ENCODE assay signal across 20 cellular contexts in genomic region chr4:187128971-187129370, GRCh38.
DNase-seq lines count a peak whose midpoint lies in the region; ATAC-seq and TF ChIP-seq lines count a peak whose summit lies in the region.
"Had no signal": no experiment of that assay in that cellular context is flagged by ENCODE, and none has a peak within 500 bp of the region (broad histone marks: within the 10 kb centered on the region; RNA-seq: fewer than 3 reads in every experiment).

No MANE protein-coding gene starts in this region.

- no peak overlapping the region for H2AFZ ChIP-seq in SK-N-SH (ENCODE audit: low read depth)

- no peaks in the 10 kb centered on the region for H3F3A ChIP-seq in SK-N-SH (replicated peaks; ENCODE audit: insufficient read depth)

- ATAC-seq in SK-N-SH treated with all-trans-retinoic acid at 6 μM for 48 hours (no peak; the same call in 2 of the 3 replicates), GM18909 (IDR thresholded peaks at IDR 0.05; ENCODE audit: poor library complexity, unreplicated experiment) (no peak), heart right ventricle (no peak), GM19328 (IDR thresholded peaks at IDR 0.05; ENCODE audit: unreplicated experiment) (no peak)
- ATAC-seq: activated T-helper 17 cell treated with anti-CD3 and anti-CD28 coated beads, Interleukin-2, amount 50 U/mL, for 72 hours; HepG2; mucosa of descending colon had no signal

- POLR2A ChIA-PET in SK-N-SH (lab: Yijun Ruan, JAX): no interaction called here

- peaks cover 7% of the 10 kb centered on the region; the same call in 1 of the 2 replicates for H3K27me3 ChIP-seq in SK-N-SH (ENCODE audit: insufficient read depth)
- H3K27me3 ChIP-seq in colonic mucosa: no peaks in the 10 kb centered on the region
- no peaks in the 10 kb centered on the region for H3K27me3 ChIP-seq in heart right ventricle
- H3K27me3 ChIP-seq: tibial nerve had no signal

- H3K4me2 ChIP-seq in SK-N-SH: peak overlapping the region; percentile 38; the same call in 1 of the 2 replicates

- CTCF ChIA-PET in SK-N-SH (lab: Yijun Ruan, JAX): no interaction called here

- no peak for TF ChIP-seq RAD21 in SK-N-SH (IDR thresholded peaks at IDR 0.05; ENCODE audit: low read length)

- TF ChIP-seq CTCF in SK-N-SH (IDR thresholded peaks at IDR 0.05) (no peak), choroid plexus epithelial cell (conservative IDR thresholded peaks at IDR 0.05; ENCODE audit: low read depth, low read length) (no peak), colonic mucosa (IDR thresholded peaks at IDR 0.05) (no peak), heart right ventricle (IDR thresholded peaks at IDR 0.05) (no peak)

- no peaks in the 10 kb centered on the region; the same call in 1 of the 2 replicates for H3K9me2 ChIP-seq in SK-N-SH

- no peak for TF ChIP-seq EP300 in SK-N-SH (IDR thresholded peaks at IDR 0.05; ENCODE audit: borderline replicate concordance in 1 of 2, low read depth in 1 of 2, low read length in 1 of 2)

- peaks cover 0 to 4% of the 10 kb centered on the region in 2 experiments; a peak in 1 of 4 replicates for H3K4me1 ChIP-seq in SK-N-SH (ENCODE audit: control insufficient read depth in 1 of 2, insufficient read depth in 2 of 2, low read depth in 1 of 2, low read length in 1 of 2)
- H3K4me1 ChIP-seq in colonic mucosa: no peaks in the 10 kb centered on the region
- H3K4me1 ChIP-seq in heart right ventricle: no peaks in the 10 kb centered on the region
- H3K4me1 ChIP-seq: tibial nerve had no signal

- 15% methylated on average over 8 of the region's 8 CpGs for WGBS in SK-N-SH (ENCODE audit: low lambda C conversion rate)
- 69% methylated on average over 8 of the region's 8 CpGs for WGBS in heart right ventricle, 2 donors

- no peaks in the 10 kb centered on the region for H4K20me1 ChIP-seq in SK-N-SH (ENCODE audit: insufficient read depth)

- no peaks in the 10 kb centered on the region for H3K79me2 ChIP-seq in SK-N-SH (ENCODE audit: insufficient read depth)

- H3K9ac ChIP-seq in SK-N-SH (no peak overlapping the region), colonic mucosa (ENCODE audit: low read depth in 2 of 2, low read length in 2 of 2) (no peak overlapping the region)

- H3K9me3 ChIP-seq in SK-N-SH: no peaks in the 10 kb centered on the region
- no peaks in the 10 kb centered on the region for H3K9me3 ChIP-seq in colonic mucosa
- H3K9me3 ChIP-seq in heart right ventricle: peaks cover 0 to 12% (median 0%) of the 10 kb centered on the region in 11 donors
- H3K9me3 ChIP-seq: mucosa of descending colon, tibial nerve had no signal

- no peaks in the 10 kb centered on the region for H3K36me3 ChIP-seq in SK-N-SH (replicated peaks in 1 of 2; ENCODE audit: control insufficient read depth in 1 of 2, insufficient read depth in 2 of 2, low read length in 1 of 2)
- H3K36me3 ChIP-seq in colonic mucosa: no peaks in the 10 kb centered on the region
- H3K36me3 ChIP-seq in heart right ventricle: no peaks in the 10 kb centered on the region
- H3K36me3 ChIP-seq: tibial nerve had no signal

- no peak for DNase-seq in SK-N-SH
- peak; percentile 2 for DNase-seq in choroid plexus epithelial cell (ENCODE audit: low read depth)
- DNase-seq in medulla oblongata (ENCODE audit: extremely low spot score): peak; percentile 11
- no peak for DNase-seq in colonic mucosa
- DNase-seq in heart right ventricle: no peak
- DNase-seq: activated CD4-positive, alpha-beta memory T cell treated with anti-CD3 and anti-CD28 coated beads for 36 hours; CD8-positive, alpha-beta memory T cell; GDM1; mucosa of descending colon; posterior cingulate gyrus; Right ventricle myocardium superior; stimulated activated CD8-positive, alpha-beta memory T cell treated with anti-CD3 and anti-CD28 coated beads, Interleukin-4, amount 100 ng/mL, for 48 hours; T-helper 9 cell had no signal

- intact Hi-C loops in colonic mucosa (cut with DNase I): no loop called here
- intact Hi-C loops in heart right ventricle (cut with DNase I): no loop called here

- H3K4me3 ChIP-seq in SK-N-SH (ENCODE audit: low read depth in 2 of 2, low read length in 1 of 2) (0 out of 4 replicates have a peak overlapping the region, but pooled peaks of 1 of the 2 experiments have one; percentile 16), choroid plexus epithelial cell (ENCODE audit: low read depth, low read length) (no peak overlapping the region), colonic mucosa (no peak overlapping the region), heart right ventricle (no peak overlapping the region)
- H3K4me3 ChIP-seq: mucosa of descending colon, tibial nerve had no signal

- H3K27ac ChIP-seq in SK-N-SH (ENCODE audit: low read depth in 2 of 2, low read length in 1 of 2) (peak overlapping the region in 1 of 2 experiments; percentile 49; a peak in 2 of 4 replicates), colonic mucosa (no peak overlapping the region), heart right ventricle (no peak overlapping the region)
- H3K27ac ChIP-seq: 22Rv1, tibial nerve had no signal

TF ChIP-seq in SK-N-SH, 30 proteins besides CTCF, POLR2A, EP300 and RAD21:
- TF ChIP-seq EZH2phosphoT487 (IDR thresholded peaks at IDR 0.05; ENCODE audit: borderline replicate concordance, low read depth) (no peak), GATA2 (CRISPR knock-in tag; IDR thresholded peaks at IDR 0.05) (no peak), TCF12 (IDR thresholded peaks at IDR 0.05) (no peak), NRF1 (IDR thresholded peaks at IDR 0.05; ENCODE audit: low read depth, low read length) (no peak), FOXM1 (IDR thresholded peaks at IDR 0.05; ENCODE audit: low read depth) (no peak)
- TF ChIP-seq, protein P1, sequence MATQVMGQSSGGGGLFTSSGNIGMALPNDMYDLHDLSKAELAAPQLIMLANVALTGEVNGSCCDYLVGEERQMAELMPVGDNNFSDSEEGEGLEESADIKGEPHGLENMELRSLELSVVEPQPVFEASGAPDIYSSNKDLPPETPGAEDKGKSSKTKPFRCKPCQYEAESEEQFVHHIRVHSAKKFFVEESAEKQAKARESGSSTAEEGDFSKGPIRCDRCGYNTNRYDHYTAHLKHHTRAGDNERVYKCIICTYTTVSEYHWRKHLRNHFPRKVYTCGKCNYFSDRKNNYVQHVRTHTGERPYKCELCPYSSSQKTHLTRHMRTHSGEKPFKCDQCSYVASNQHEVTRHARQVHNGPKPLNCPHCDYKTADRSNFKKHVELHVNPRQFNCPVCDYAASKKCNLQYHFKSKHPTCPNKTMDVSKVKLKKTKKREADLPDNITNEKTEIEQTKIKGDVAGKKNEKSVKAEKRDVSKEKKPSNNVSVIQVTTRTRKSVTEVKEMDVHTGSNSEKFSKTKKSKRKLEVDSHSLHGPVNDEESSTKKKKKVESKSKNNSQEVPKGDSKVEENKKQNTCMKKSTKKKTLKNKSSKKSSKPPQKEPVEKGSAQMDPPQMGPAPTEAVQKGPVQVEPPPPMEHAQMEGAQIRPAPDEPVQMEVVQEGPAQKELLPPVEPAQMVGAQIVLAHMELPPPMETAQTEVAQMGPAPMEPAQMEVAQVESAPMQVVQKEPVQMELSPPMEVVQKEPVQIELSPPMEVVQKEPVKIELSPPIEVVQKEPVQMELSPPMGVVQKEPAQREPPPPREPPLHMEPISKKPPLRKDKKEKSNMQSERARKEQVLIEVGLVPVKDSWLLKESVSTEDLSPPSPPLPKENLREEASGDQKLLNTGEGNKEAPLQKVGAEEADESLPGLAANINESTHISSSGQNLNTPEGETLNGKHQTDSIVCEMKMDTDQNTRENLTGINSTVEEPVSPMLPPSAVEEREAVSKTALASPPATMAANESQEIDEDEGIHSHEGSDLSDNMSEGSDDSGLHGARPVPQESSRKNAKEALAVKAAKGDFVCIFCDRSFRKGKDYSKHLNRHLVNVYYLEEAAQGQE (IDR thresholded peaks at IDR 0.05; ENCODE audit: low read depth, low read length): no peak

TF ChIP-seq in SK-N-SH treated with all-trans-retinoic acid at 6 μM for 48 hours, 23 proteins besides CTCF, POLR2A, EP300 and RAD21 (continues in another document):
- TF ChIP-seq ZFP30 (CRISPR knock-in tag; IDR thresholded peaks at IDR 0.05): no peak
- no peak for TF ChIP-seq TCF4 (CRISPR knock-in tag; IDR thresholded peaks at IDR 0.05; ENCODE audit: borderline replicate concordance)
- TF ChIP-seq ISL1 (CRISPR knock-in tag; IDR thresholded peaks at IDR 0.05): no peak; the same call in 1 of the 2 replicates
- TF ChIP-seq PATZ1 (CRISPR knock-in tag; IDR thresholded peaks at IDR 0.05; ENCODE audit: borderline replicate concordance): no peak
- no peak for TF ChIP-seq CSRNP3 (CRISPR knock-in tag; IDR thresholded peaks at IDR 0.05)
- no peak for TF ChIP-seq PPARA (CRISPR knock-in tag; IDR thresholded peaks at IDR 0.05; ENCODE audit: borderline replicate concordance)
- no peak for TF ChIP-seq ZNF8 (CRISPR knock-in tag; IDR thresholded peaks at IDR 0.05)

Comparison
In these comparisons a context has a peak if more than half of its experiments do, and no peak if none do; other contexts are left out.
1. DNase-seq: peak in choroid plexus epithelial cell (single experiment) and medulla oblongata (single experiment); none in SK-N-SH (single experiment), colonic mucosa (single experiment) and heart right ventricle (0 of 2).